ENCODE assay signal across 24 cellular contexts in the genomic region with DNA sequence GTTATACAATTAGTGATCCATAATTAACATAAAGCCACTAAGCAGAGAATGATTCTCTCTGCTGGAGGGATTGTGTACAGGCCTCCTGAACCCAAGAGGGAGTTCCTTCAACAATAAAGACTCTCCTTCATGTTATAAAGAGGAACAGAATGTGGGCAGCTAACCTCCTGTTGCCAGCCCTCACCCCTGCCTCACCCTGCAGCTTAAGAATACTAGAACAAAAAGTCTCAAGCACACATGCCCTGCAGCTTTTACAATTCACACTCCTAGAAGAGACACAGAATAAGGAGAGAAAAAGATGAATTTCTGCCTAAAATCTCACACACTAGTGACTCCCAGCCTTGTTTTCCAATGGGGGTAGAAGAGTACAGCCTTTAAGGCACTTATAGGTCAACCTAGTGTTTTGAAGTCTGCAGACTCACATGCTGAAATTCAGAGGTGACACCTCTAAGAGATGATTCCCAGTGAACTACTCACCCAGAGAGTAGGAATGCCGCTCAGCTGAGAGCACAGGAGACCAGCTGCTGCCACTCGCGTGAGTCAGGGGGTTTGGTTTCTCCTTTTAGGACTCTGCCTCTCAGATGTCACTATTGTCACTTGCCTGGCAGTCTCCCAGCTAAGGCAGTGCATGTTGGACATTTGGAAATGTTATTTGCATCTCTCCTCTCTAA. TPM values are rescaled to one million over a fixed set of nuclear protein-coding genes. Genes with fewer than 3 reads are reported as not detected.
DNase-seq lines count a peak whose midpoint lies in the region; ATAC-seq and TF ChIP-seq lines count a peak whose summit lies in the region.
"Had no signal": no experiment of that assay in that cellular context is flagged by ENCODE, and none has a peak within 500 bp of the region (broad histone marks: within the 10 kb centered on the region; RNA-seq: fewer than 3 reads in every experiment).

No MANE protein-coding gene starts in this region.

- H3K4me3 Mint-ChIP-seq in natural killer cell treated with Interleukin-12 subunit alpha and Interleukin-12 subunit beta and Interleukin-15 and Interleukin-18, amount 100 ng/mL, for 72 hours = peak overlapping the region; percentile 18
- no peak overlapping the region for H3K4me3 Mint-ChIP-seq in natural killer cell
- H3K4me3 Mint-ChIP-seq: stimulated activated effector memory CD8-positive, alpha-beta T cell treated with anti-CD3 and anti-CD28 coated beads, Interleukin-12 subunit alpha, Interleukin-12 subunit beta, amount 100 ng/mL, for 72 hours had no signal

- ATAC-seq in natural killer cell treated with Interleukin-12 subunit alpha and Interleukin-12 subunit beta and Interleukin-15 and Interleukin-18, amount 100 ng/mL, for 72 hours = no peak
- ATAC-seq in natural killer cell (no peak), GM18861 (IDR thresholded peaks at IDR 0.05; ENCODE audit: unreplicated experiment) (no peak), GM19324 (IDR thresholded peaks at IDR 0.05; ENCODE audit: low FRiP score, unreplicated experiment) (no peak), left colon (no peak)
- ATAC-seq: activated CD4-positive, CD25-positive, alpha-beta regulatory T cell treated with anti-CD3 and anti-CD28 coated beads, Interleukin-2, amount 50 U/mL, for 24 hours; Panc1; right lobe of liver; stimulated activated effector memory CD8-positive, alpha-beta T cell treated with anti-CD3 and anti-CD28 coated beads, Interleukin-12 subunit alpha, Interleukin-12 subunit beta, amount 100 ng/mL, for 72 hours had no signal

- DNase-seq in natural killer cell treated with Interleukin-12 subunit alpha and Interleukin-12 subunit beta and Interleukin-15 and Interleukin-18, amount 100 ng/mL, for 72 hours (ENCODE audit: low spot score) = no peak
- DNase-seq in natural killer cell (no peak), RKO (ENCODE audit: low spot score) (peak; percentile 16), left kidney (ENCODE audit: low read depth, low spot score) (peak; percentile 63), left colon (no peak), epidermal melanocyte (ENCODE audit: insufficient read length, low spot score) (no peak)
- DNase-seq: activated effector memory CD4-positive, alpha-beta T cell treated with anti-CD3 and anti-CD28 coated beads, Interleukin-2, amount 50 U/mL, for 16 hours; anterior cingulate cortex; cerebellar nuclear complex; DND-41; effector CD8-positive, alpha-beta T cell; GOT3; NCI-H1417 treated with DMSO at 0.1 percent for 48 hours; NCI-H774; right lobe of liver; T1000; testis had no signal

- TF ChIP-seq CTCF in natural killer cell (IDR thresholded peaks at IDR 0.05) = no peak

- no peaks in the 10 kb centered on the region for H3K27me3 Mint-ChIP-seq in natural killer cell treated with Interleukin-12 subunit alpha and Interleukin-12 subunit beta and Interleukin-15 and Interleukin-18, amount 100 ng/mL, for 72 hours
- H3K27me3 Mint-ChIP-seq in natural killer cell (ENCODE audit: low read depth in 2 of 2) = no peaks in the 10 kb centered on the region

- intact Hi-C loops in natural killer cell (cut with micrococcal nuclease) (no loop called here), left colon (cut with DNase I, micrococcal nuclease) (no loop called here)

- peaks cover 15% of the 10 kb centered on the region for H3K36me3 Mint-ChIP-seq in natural killer cell treated with Interleukin-12 subunit alpha and Interleukin-12 subunit beta and Interleukin-15 and Interleukin-18, amount 100 ng/mL, for 72 hours
- no peaks in the 10 kb centered on the region for H3K36me3 Mint-ChIP-seq in natural killer cell
- H3K36me3 Mint-ChIP-seq: stimulated activated effector memory CD8-positive, alpha-beta T cell treated with anti-CD3 and anti-CD28 coated beads, Interleukin-12 subunit alpha, Interleukin-12 subunit beta, amount 100 ng/mL, for 72 hours had no signal

- peaks cover 51 to 52% of the 10 kb centered on the region in 2 donors for H3K4me1 Mint-ChIP-seq in natural killer cell treated with Interleukin-12 subunit alpha and Interleukin-12 subunit beta and Interleukin-15 and Interleukin-18, amount 100 ng/mL, for 72 hours (ENCODE audit: low read depth in 2 of 2)
- peaks cover 38 to 39% of the 10 kb centered on the region in 2 donors for H3K4me1 Mint-ChIP-seq in natural killer cell

- peak overlapping the region in 1 of 2 donors; percentile 83 for H3K27ac Mint-ChIP-seq in natural killer cell treated with Interleukin-12 subunit alpha and Interleukin-12 subunit beta and Interleukin-15 and Interleukin-18, amount 100 ng/mL, for 72 hours
- H3K27ac Mint-ChIP-seq in natural killer cell = no peak overlapping the region
- H3K27ac Mint-ChIP-seq: stimulated activated effector memory CD8-positive, alpha-beta T cell treated with anti-CD3 and anti-CD28 coated beads, Interleukin-12 subunit alpha, Interleukin-12 subunit beta, amount 100 ng/mL, for 72 hours had no signal

- peaks cover 4% of the 10 kb centered on the region for H3K9me3 Mint-ChIP-seq in natural killer cell treated with Interleukin-12 subunit alpha and Interleukin-12 subunit beta and Interleukin-15 and Interleukin-18, amount 100 ng/mL, for 72 hours
- no peaks in the 10 kb centered on the region for H3K9me3 Mint-ChIP-seq in natural killer cell

RNA-seq across cellular contexts. Expression of a gene that starts 32.5 kb away (rescaled TPM):
- total RNA-seq in natural killer cell treated with Interleukin-12 subunit alpha and Interleukin-12 subunit beta and Interleukin-15 and Interleukin-18, amount 100 ng/mL, for 72 hours = 10 to 100 TPM; 36.3 to 57.7 TPM
- total RNA-seq in natural killer cell (10 to 100 TPM in 1 of 3 donors, 1 to 10 TPM in 1, under 1 TPM in 1; 0.49 to 68.1 (median 2.2) TPM), left colon (1 to 10 TPM; 3.4 to 3.8 TPM)
- total RNA-seq: osteocyte, SK-MEL-5 had no signal

Comparison
In these comparisons a context has a peak if more than half of its experiments do, and no peak if none do; other contexts are left out.
1. DNase-seq: peak in RKO (single experiment) and left kidney (single experiment); none in natural killer cell treated with Interleukin-12 subunit alpha and Interleukin-12 subunit beta and Interleukin-15 and Interleukin-18, amount 100 ng/mL, for 72 hours (single experiment), natural killer cell (single experiment), left colon (0 of 2) and epidermal melanocyte (single experiment).